In the genomic region with DNA sequence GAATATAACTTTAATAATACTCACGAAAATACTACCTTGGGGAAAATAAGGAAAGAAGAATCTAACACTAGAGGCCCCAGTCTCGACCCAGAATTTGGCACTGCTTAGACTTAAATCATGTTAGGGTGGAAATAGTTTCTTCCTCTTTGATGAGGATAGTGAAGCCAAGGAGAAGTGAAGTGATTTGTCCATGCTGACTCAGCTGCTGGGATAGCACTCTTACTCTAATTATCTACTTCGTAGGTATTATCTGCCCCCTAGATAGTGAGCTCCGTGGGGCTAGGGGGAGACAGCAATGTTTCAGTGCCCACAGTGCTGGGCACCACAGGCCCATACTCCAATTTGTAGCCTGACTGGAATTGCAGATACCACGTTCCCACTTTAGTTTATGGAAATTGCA, we compare ENCODE assay signal across 13 cellular contexts. TPM values are rescaled to one million over a fixed set of nuclear protein-coding genes. Genes with fewer than 3 reads are reported as not detected.
DNase-seq lines count a peak whose midpoint lies in the region; ATAC-seq and TF ChIP-seq lines count a peak whose summit lies in the region.
"Had no signal": no experiment of that assay in that cellular context is flagged by ENCODE, and none has a peak within 500 bp of the region (broad histone marks: within the 10 kb centered on the region; RNA-seq: fewer than 3 reads in every experiment).

No MANE protein-coding gene starts in this region.

- peak overlapping the region; percentile 80 for H3K4me3 Mint-ChIP-seq in WTC11
- peak overlapping the region; percentile 53 for H3K4me3 Mint-ChIP-seq in glutamatergic neuron (ENCODE audit: unreplicated experiment)

- H3K27me3 Mint-ChIP-seq in WTC11 (ENCODE audit: low read depth) (peaks cover 42% of the 10 kb centered on the region), glutamatergic neuron (ENCODE audit: unreplicated experiment) (peaks cover 13% of the 10 kb centered on the region)

- H3K9me3 ChIP-seq in right atrium auricular region (no peaks in the 10 kb centered on the region), heart left ventricle (no peaks in the 10 kb centered on the region), suprapubic skin (no peaks in the 10 kb centered on the region)

- TF ChIP-seq POLR2A in heart left ventricle (IDR thresholded peaks at IDR 0.05) = no peak
- TF ChIP-seq POLR2A in suprapubic skin (IDR thresholded peaks at IDR 0.05) = no peak

- H3K36me3 Mint-ChIP-seq in WTC11 = no peaks in the 10 kb centered on the region; the same call in 1 of the 2 replicates
- H3K36me3 Mint-ChIP-seq in glutamatergic neuron (ENCODE audit: unreplicated experiment) = no peaks in the 10 kb centered on the region

- peaks cover 50% of the 10 kb centered on the region for H3K4me1 Mint-ChIP-seq in WTC11
- H3K4me1 Mint-ChIP-seq in glutamatergic neuron (ENCODE audit: low read depth, unreplicated experiment) = peaks cover 9% of the 10 kb centered on the region

- H3K27me3 ChIP-seq in right atrium auricular region (no peaks in the 10 kb centered on the region), heart left ventricle (peaks cover 0 to 17% (median 2%) of the 10 kb centered on the region in 9 donors), suprapubic skin (peaks cover 11% of the 10 kb centered on the region)

- WGBS in heart left ventricle, 4 donors = 50 to 61% (median 52%) methylated on average over 5 of the region's 5 CpGs
- WGBS in suprapubic skin = 48% methylated on average over 5 of the region's 5 CpGs

- no peaks in the 10 kb centered on the region for H3K36me3 ChIP-seq in right atrium auricular region
- H3K36me3 ChIP-seq in heart left ventricle = no peaks in the 10 kb centered on the region
- no peaks in the 10 kb centered on the region for H3K36me3 ChIP-seq in suprapubic skin

- H3K27ac ChIP-seq in right atrium auricular region (peak overlapping the region; percentile 93 to 98), heart left ventricle (no peak overlapping the region), suprapubic skin (no peak overlapping the region)

- no peak overlapping the region for H3K27ac Mint-ChIP-seq in WTC11
- no peak overlapping the region for H3K27ac Mint-ChIP-seq in glutamatergic neuron (ENCODE audit: unreplicated experiment)
- H3K27ac Mint-ChIP-seq: activated naive CD8-positive, alpha-beta T cell treated with anti-CD3 and anti-CD28 coated beads, Interleukin-2, amount 50 U/mL, for 24 hours; CD14-positive monocyte had no signal

- CTCF ChIA-PET in WTC11 (lab: Charles Lee) = interaction anchor here (0.8 to 3.3 kb wide), 3 partner anchors 24 to 75 kb away, joined by 3 to 18 read pairs (median 12); no protein-coding TSS in a partner anchor

- POLR2A ChIA-PET in WTC11 (lab: Charles Lee) = no interaction called here

- TF ChIP-seq CTCF in right atrium auricular region (IDR thresholded peaks at IDR 0.05) (no peak), heart left ventricle (IDR thresholded peaks at IDR 0.05) (no peak), WTC11 (IDR thresholded peaks at IDR 0.05) (no peak), glutamatergic neuron (IDR thresholded peaks at IDR 0.05; ENCODE audit: partially characterized antibody, unreplicated experiment) (no peak), suprapubic skin (IDR thresholded peaks at IDR 0.05) (no peak)

- ATAC-seq in heart left ventricle (no peak), WTC11 (no peak), HG03520 (IDR thresholded peaks at IDR 0.05; ENCODE audit: unreplicated experiment) (no peak)
- ATAC-seq: activated naive CD8-positive, alpha-beta T cell treated with anti-CD3 and anti-CD28 coated beads, Interleukin-2, amount 50 U/mL, for 24 hours had no signal

- peaks cover 0 to 64% of the 10 kb centered on the region in 2 donors for H3K4me1 ChIP-seq in right atrium auricular region
- H3K4me1 ChIP-seq in heart left ventricle = peaks cover 0 to 51% (median 25%) of the 10 kb centered on the region in 12 donors
- peaks cover 68% of the 10 kb centered on the region for H3K4me1 ChIP-seq in suprapubic skin

- DNase-seq in right atrium auricular region (ENCODE audit: low spot score) (no peak), heart left ventricle (no peak), WTC11 (ENCODE audit: low spot score) (no peak), glutamatergic neuron (no peak), suprapubic skin (ENCODE audit: low spot score in 2 of 2) (no peak), cortex of kidney (lab: John Stamatoyannopoulos, UW) (no peak), NCI-H2196 (lab: John Stamatoyannopoulos, UW; ENCODE audit: unreplicated experiment) (no peak)
- DNase-seq: activated CD4-positive, alpha-beta T cell treated with anti-CD3 and anti-CD28 coated beads for 48 hours; activated naive CD8-positive, alpha-beta T cell treated with anti-CD3 and anti-CD28 coated beads, Interleukin-2, amount 50 U/mL, for 24 hours; midbrain; NCI-H146 had no signal

- TF ChIP-seq EP300 in suprapubic skin (IDR thresholded peaks at IDR 0.05) = no peak

- H3K9me3 Mint-ChIP-seq in WTC11 (no peaks in the 10 kb centered on the region), glutamatergic neuron (ENCODE audit: unreplicated experiment) (peaks cover 9% of the 10 kb centered on the region)
- H3K9me3 Mint-ChIP-seq: activated naive CD8-positive, alpha-beta T cell treated with anti-CD3 and anti-CD28 coated beads, Interleukin-2, amount 50 U/mL, for 24 hours had no signal

- H3K4me3 ChIP-seq in right atrium auricular region = peak overlapping the region; percentile 70 to 75
- H3K4me3 ChIP-seq in heart left ventricle = peak overlapping the region in 4 of 12 donors; percentile 4 to 25 (median 22)
- H3K4me3 ChIP-seq in suprapubic skin = peak overlapping the region; percentile 74

- intact Hi-C loops in heart left ventricle (cut with DNase I) = loop anchor here in 5 of 10 donors (5.0 to 10.0 kb wide), 4 partner anchors 91 to 161 kb away; no protein-coding TSS in a partner anchor

TF ChIP-seq in WTC11, 78 proteins besides CTCF, POLR2A, EP300 and RAD21:
- TF ChIP-seq, protein P1, sequence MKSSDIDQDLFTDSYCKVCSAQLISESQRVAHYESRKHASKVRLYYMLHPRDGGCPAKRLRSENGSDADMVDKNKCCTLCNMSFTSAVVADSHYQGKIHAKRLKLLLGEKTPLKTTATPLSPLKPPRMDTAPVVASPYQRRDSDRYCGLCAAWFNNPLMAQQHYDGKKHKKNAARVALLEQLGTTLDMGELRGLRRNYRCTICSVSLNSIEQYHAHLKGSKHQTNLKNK (CRISPR knock-in tag; IDR thresholded peaks at IDR 0.05) = no peak
- TF ChIP-seq ZNF138 (CRISPR knock-in tag; conservative IDR thresholded peaks at IDR 0.05) (no peak), ZNF317 (CRISPR knock-in tag; IDR thresholded peaks at IDR 0.05; ENCODE audit: borderline replicate concordance, low read depth) (no peak), ZNF263 (CRISPR knock-in tag; IDR thresholded peaks at IDR 0.05; ENCODE audit: low read depth) (no peak), ZBTB43 (CRISPR knock-in tag; IDR thresholded peaks at IDR 0.05) (no peak), RELA (CRISPR knock-in tag; IDR thresholded peaks at IDR 0.05; ENCODE audit: borderline replicate concordance) (no peak), NFATC4 (CRISPR knock-in tag; IDR thresholded peaks at IDR 0.05) (no peak)
- TF ChIP-seq, protein P2, sequence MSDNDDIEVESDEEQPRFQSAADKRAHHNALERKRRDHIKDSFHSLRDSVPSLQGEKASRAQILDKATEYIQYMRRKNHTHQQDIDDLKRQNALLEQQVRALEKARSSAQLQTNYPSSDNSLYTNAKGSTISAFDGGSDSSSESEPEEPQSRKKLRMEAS (CRISPR knock-in tag; IDR thresholded peaks at IDR 0.05) = no peak

RNA-seq across cellular contexts. Expression of gene KCTD1, which starts 2.6 kb away (rescaled TPM):
- total RNA-seq in right atrium auricular region = 10 to 100 TPM; 35.1 to 44.4 TPM
- total RNA-seq in heart left ventricle = 10 to 100 TPM in 4 of 9 donors, 1 to 10 TPM in 5; 8.4 to 21.8 (median 10.0) TPM
- polyA plus RNA-seq in heart left ventricle = 1 to 10 TPM; 4.8 to 7.8 TPM
- 16.9 to 23.3 TPM (median 18.7 TPM) in 3 replicates for total RNA-seq in WTC11 (2021)
- total RNA-seq in glutamatergic neuron (ENCODE audit: unreplicated experiment) = 18.8 TPM
- total RNA-seq in suprapubic skin = 100 to 1,000 TPM in 1 of 4 donors, 10 to 100 TPM in 3; 31.9 to 104 (median 69.7) TPM
- polyA plus RNA-seq: CD14-positive monocyte had no signal

Comparison
In these comparisons a context has a peak if more than half of its experiments do, and no peak if none do; other contexts are left out.
1. H3K27ac ChIP-seq: peak in right atrium auricular region (2 of 2); none in heart left ventricle (0 of 12) and suprapubic skin (single experiment).